16 cellular contexts compared by ENCODE assay signal in the genomic region with DNA sequence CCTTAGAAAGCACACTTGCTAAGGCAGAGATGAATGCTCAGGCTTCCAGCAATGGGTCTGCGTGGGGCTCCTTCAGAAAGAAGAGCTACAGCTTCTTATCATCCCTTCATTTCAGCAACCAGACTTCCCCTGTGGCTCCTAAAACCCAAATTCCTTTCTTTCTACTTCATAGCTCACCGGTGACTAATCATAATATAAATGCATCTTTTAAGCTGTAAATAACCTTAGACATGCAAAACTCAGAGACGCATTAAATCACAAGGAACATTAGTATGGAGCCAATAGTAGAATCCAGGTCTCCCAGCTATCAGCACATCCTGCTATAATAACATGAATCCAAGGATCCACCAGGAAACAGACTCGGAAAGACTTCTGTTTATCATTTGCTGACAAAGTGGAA.
A peak's percentile ranks its signal among the peaks of the same experiment; 100 is the strongest.
DNase-seq lines count a peak whose midpoint lies in the region; ATAC-seq, FAIRE-seq and TF ChIP-seq lines count a peak whose summit lies in the region.
"Had no signal": no experiment of that assay in that cellular context is flagged by ENCODE, and none has a peak within 500 bp of the region (broad histone marks: within the 10 kb centered on the region; RNA-seq: fewer than 3 reads in every experiment).

No MANE protein-coding gene starts in this region.

- no peak overlapping the region for H3K4me3 Mint-ChIP-seq in CD4-positive, alpha-beta memory T cell
- H3K4me3 Mint-ChIP-seq: activated naive CD4-positive, alpha-beta T cell treated with anti-CD3 and anti-CD28 coated beads, Interleukin-2, amount 50 U/mL, for 24 hours had no signal

- H2BK5ac ChIP-seq in mesendoderm (ENCODE audit: low read length), result no peak overlapping the region

- no peak overlapping the region for H4K8ac ChIP-seq in mesendoderm (ENCODE audit: low read depth, low read length)

- H3K79me2 ChIP-seq in mesendoderm (ENCODE audit: control insufficient read depth, insufficient read depth, low read length), result no peaks in the 10 kb centered on the region

- intact Hi-C loops in CD4-positive, alpha-beta memory T cell (cut with micrococcal nuclease), result no loop called here

- H3K36me3 Mint-ChIP-seq in CD4-positive, alpha-beta memory T cell, result no peaks in the 10 kb centered on the region

- H3K56ac ChIP-seq in mesendoderm (ENCODE audit: low read length), result no peak overlapping the region

- H3K27ac Mint-ChIP-seq in CD4-positive, alpha-beta memory T cell, result no peak overlapping the region
- H3K27ac Mint-ChIP-seq: activated naive CD4-positive, alpha-beta T cell treated with anti-CD3 and anti-CD28 coated beads, Interleukin-2, amount 50 U/mL, for 24 hours had no signal

- DNase-seq in AG10803 (ENCODE audit: low read depth), result peak; percentile 47
- peak; percentile 31 for DNase-seq in HS-5 (ENCODE audit: low read depth)
- peak; percentile 38 for DNase-seq in bronchial epithelial cell (ENCODE audit: low read depth)
- DNase-seq in mesendoderm, result peak; percentile 5
- no peak for DNase-seq in NCI-H1105 (lab: John Stamatoyannopoulos, UW)
- DNase-seq in stimulated activated CD4-positive, alpha-beta T cell treated with anti-CD3 and anti-CD28 coated beads, Interleukin-15, amount 100 ng/mL, for 24 hours, result no peak
- no peak for DNase-seq in CD4-positive, alpha-beta memory T cell
- DNase-seq: cortex of kidney, NCI-H1436, NCI-H526 had no signal

- H3K9me3 ChIP-seq in CD4-positive, alpha-beta memory T cell (ENCODE audit: control insufficient read depth in 1 of 2, low read length in 2 of 2), result no peaks in the 10 kb centered on the region

- no peak overlapping the region for H3K23ac ChIP-seq in mesendoderm (ENCODE audit: low read length)

- no peak for TF ChIP-seq CTCF in AG10803 (conservative IDR thresholded peaks at IDR 0.05; ENCODE audit: low read length)
- no peak for TF ChIP-seq CTCF in bronchial epithelial cell (IDR thresholded peaks at IDR 0.05; ENCODE audit: insufficient read depth, low read length, severe bottlenecking)

- no peak overlapping the region for H3K9ac ChIP-seq in mesendoderm (ENCODE audit: low read length)

- no peaks in the 10 kb centered on the region for H3K4me1 ChIP-seq in mesendoderm (ENCODE audit: control insufficient read depth, low read depth, low read length)
- peaks cover 12% of the 10 kb centered on the region for H3K4me1 ChIP-seq in CD4-positive, alpha-beta memory T cell (ENCODE audit: insufficient read depth, low read length)

- H3K4me3 ChIP-seq in AG10803 (ENCODE audit: low read length) (no peak overlapping the region), bronchial epithelial cell (ENCODE audit: low read depth, low read length) (no peak overlapping the region), mesendoderm (ENCODE audit: low read length) (no peak overlapping the region)
- no peak overlapping the region for H3K4me3 ChIP-seq in CD4-positive, alpha-beta memory T cell (ENCODE audit: low read length in 2 of 2)

- H3K9me3 Mint-ChIP-seq in CD4-positive, alpha-beta memory T cell, result peaks cover 0 to 2% (median 0%) of the 10 kb centered on the region in 8 donors

- no peaks in the 10 kb centered on the region for H3K27me3 ChIP-seq in bronchial epithelial cell (ENCODE audit: control insufficient read depth, insufficient read depth, low read length)
- no peaks in the 10 kb centered on the region for H3K27me3 ChIP-seq in mesendoderm (ENCODE audit: insufficient read depth, low read length, poor library complexity)
- no peaks in the 10 kb centered on the region for H3K27me3 ChIP-seq in CD4-positive, alpha-beta memory T cell (ENCODE audit: insufficient read depth, low read length)

- CTCF ChIA-PET in CD4-positive, alpha-beta memory T cell (lab: Charles Lee; ENCODE audit: partially characterized antibody), result interaction anchor here (0.6 kb wide), 1 partner anchor 182 kb away, joined by 3 read pairs; no protein-coding TSS in a partner anchor

- no peak for ATAC-seq in HG03097 (IDR thresholded peaks at IDR 0.05; ENCODE audit: low FRiP score, unreplicated experiment)
- ATAC-seq: Right ventricle myocardium inferior had no signal

- no peak for FAIRE-seq in bronchial epithelial cell (lab: Jason Lieb, UNC)
- FAIRE-seq: frontal cortex, TTC549 had no signal

- no peaks in the 10 kb centered on the region for H3K79me1 ChIP-seq in mesendoderm (ENCODE audit: low read length)

- H4K5ac ChIP-seq in mesendoderm (ENCODE audit: low read length), result no peak overlapping the region

- H2AK5ac ChIP-seq in mesendoderm (ENCODE audit: low read length), result no peak overlapping the region

- no peak overlapping the region for H3K4ac ChIP-seq in mesendoderm (ENCODE audit: low read depth, low read length)

- H2BK15ac ChIP-seq in mesendoderm (replicated peaks; ENCODE audit: low read depth), result no peak overlapping the region

- no CpG with 5 or more reads among the region's 4 CpGs for WGBS in mesendoderm (ENCODE audit: extremely low coverage, insufficient coverage, low lambda C conversion rate)

- H3K18ac ChIP-seq in mesendoderm (ENCODE audit: low read length), result no peak overlapping the region

- H3K36me3 ChIP-seq in bronchial epithelial cell (ENCODE audit: control insufficient read depth, insufficient read depth, low read length) (no peaks in the 10 kb centered on the region), mesendoderm (ENCODE audit: control insufficient read depth, insufficient read depth, low read length) (no peaks in the 10 kb centered on the region)
- H3K36me3 ChIP-seq in CD4-positive, alpha-beta memory T cell (ENCODE audit: insufficient read depth, low read length), result no peaks in the 10 kb centered on the region

- H3K27ac ChIP-seq in mesendoderm (ENCODE audit: low read depth, low read length), result no peak overlapping the region
- H3K27ac ChIP-seq in CD4-positive, alpha-beta memory T cell (ENCODE audit: low read depth, low read length), result no peak overlapping the region
- H3K27ac ChIP-seq: C4-2B had no signal

- POLR2A ChIA-PET in CD4-positive, alpha-beta memory T cell (lab: Charles Lee; ENCODE audit: partially characterized antibody), result no interaction called here

- peaks cover 10 to 13% (median 11%) of the 10 kb centered on the region in 4 donors for H3K4me1 Mint-ChIP-seq in CD4-positive, alpha-beta memory T cell

- H3K4me2 ChIP-seq in mesendoderm (ENCODE audit: low read length), result no peak overlapping the region

- H3K27me3 Mint-ChIP-seq in CD4-positive, alpha-beta memory T cell, result no peaks in the 10 kb centered on the region
- H3K27me3 Mint-ChIP-seq: activated naive CD4-positive, alpha-beta T cell treated with anti-CD3 and anti-CD28 coated beads, Interleukin-2, amount 50 U/mL, for 24 hours had no signal

- H2BK120ac ChIP-seq in mesendoderm (ENCODE audit: low read depth, low read length), result no peak overlapping the region

Comparison
In these comparisons a context has a peak if more than half of its experiments do, and no peak if none do; other contexts are left out.
1. DNase-seq: peak in AG10803 (single experiment), HS-5 (single experiment), bronchial epithelial cell (single experiment) and mesendoderm (single experiment); none in NCI-H1105 (single experiment), stimulated activated CD4-positive, alpha-beta T cell treated with anti-CD3 and anti-CD28 coated beads, Interleukin-15, amount 100 ng/mL, for 24 hours (single experiment) and CD4-positive, alpha-beta memory T cell (0 of 5).